In genomic region chr7:82501256-82501815, GRCh38 we compare ENCODE assay signal across 32 cellular contexts. TPM values are rescaled to one million over a fixed set of nuclear protein-coding genes. Genes with fewer than 3 reads are reported as not detected.
"Had no signal": no experiment of that assay in that cellular context is flagged by ENCODE, and none has a peak within 500 bp of the region (broad histone marks: within the 10 kb centered on the region; RNA-seq: fewer than 3 reads in every experiment).

No MANE protein-coding gene starts in this region.

- H3K36me3 ChIP-seq: breast epithelium, Peyer's patch had no signal

- H3K27me3 Mint-ChIP-seq: activated CD4-positive, alpha-beta T cell treated with anti-CD3 and anti-CD28 coated beads for 36 hours; activated CD4-positive, alpha-beta T cell treated with anti-CD3 and anti-CD28 coated beads, Interleukin-2, amount 10 ng/mL, durations not matched to agents 7 days and 5 days; activated naive CD4-positive, alpha-beta T cell treated with anti-CD3 and anti-CD28 coated beads, Interleukin-2, amount 50 U/mL, for 24 hours; activated naive CD8-positive, alpha-beta T cell treated with anti-CD3 and anti-CD28 coated beads, Interleukin-2, amount 10 ng/mL, durations not matched to agents 7 days and 5 days; activated T-cell treated with anti-CD3 and anti-CD28 coated beads, Interleukin-2, amount 50 U/mL, for 24 hours had no signal

- H3K27me3 ChIP-seq: body of pancreas, breast epithelium, Peyer's patch had no signal

- H3K9me3 ChIP-seq: body of pancreas, Peyer's patch had no signal

- H3K4me3 Mint-ChIP-seq: activated CD4-positive, alpha-beta T cell treated with anti-CD3 and anti-CD28 coated beads for 36 hours; activated CD4-positive, alpha-beta T cell treated with anti-CD3 and anti-CD28 coated beads, Interleukin-2, amount 10 ng/mL, durations not matched to agents 7 days and 5 days; activated CD8-positive, alpha-beta T cell treated with anti-CD3 and anti-CD28 coated beads, Interleukin-2, amount 10 ng/mL, durations not matched to agents 7 days and 5 days; activated naive CD4-positive, alpha-beta T cell treated with anti-CD3 and anti-CD28 coated beads, Interleukin-2, amount 50 U/mL, for 24 hours; activated naive CD8-positive, alpha-beta T cell treated with anti-CD3 and anti-CD28 coated beads, Interleukin-2, amount 10 ng/mL, durations not matched to agents 7 days and 5 days; activated T-cell treated with anti-CD3 and anti-CD28 coated beads, Interleukin-2, amount 50 U/mL, for 24 hours; T-helper 1 cell treated with Interleukin-12 subunit alpha and Interleukin-12 subunit beta and Interleukin-4 antibody, amounts not matched to agents 30 μg/mL and 1 μg/mL, for 36 hours; T-helper 2 cell treated with Interferon-gamma antibody and Interleukin-4, amounts not matched to agents 5 μg/mL and 100 μg/mL, for 36 hours; WTC11 had no signal

- H3K27ac ChIP-seq: body of pancreas, breast epithelium, Peyer's patch had no signal

- H3K36me3 Mint-ChIP-seq: activated naive CD4-positive, alpha-beta T cell treated with anti-CD3 and anti-CD28 coated beads, Interleukin-2, amount 50 U/mL, for 24 hours; activated naive CD8-positive, alpha-beta T cell treated with anti-CD3 and anti-CD28 coated beads, Interleukin-2, amount 10 ng/mL, durations not matched to agents 7 days and 5 days had no signal

- H3K4me1 ChIP-seq: body of pancreas, breast epithelium, Peyer's patch had no signal

- DNase-seq: activated CD4-positive, alpha-beta T cell treated with anti-CD3 and anti-CD28 coated beads for 36 hours; activated CD4-positive, alpha-beta T cell treated with anti-CD3 and anti-CD28 coated beads, Interleukin-2, amount 10 ng/mL, durations not matched to agents 7 days and 5 days; activated CD4-positive, alpha-beta T cell treated with anti-CD3 and anti-CD28 coated beads, Interleukin-2, amount 50 U/mL, for 48 hours; activated CD8-positive, alpha-beta T cell treated with anti-CD3 and anti-CD28 coated beads, Interleukin-2, amount 10 ng/mL, durations not matched to agents 7 days and 5 days; activated gamma-delta T cell; activated naive CD4-positive, alpha-beta T cell treated with Interleukin-2 at 50 U/mL for 16 hours; activated naive CD8-positive, alpha-beta T cell treated with anti-CD3 and anti-CD28 coated beads, Interleukin-2, amount 10 ng/mL, durations not matched to agents 7 days and 5 days; activated T-cell treated with anti-CD3 and anti-CD28 coated beads, Interleukin-2, amount 50 U/mL, for 24 hours; body of pancreas; NCI-H1048; NCI-H1105 treated with DMSO at 0.1 percent for 48 hours; NCI-H1436; NCI-H1694; NCI-H1930; NCI-H2081 treated with DMSO at 0.1 percent for 48 hours; NCI-H226; NCI-H524 treated with DMSO at 0.1 percent for 48 hours; NCI-H748 treated with DMSO at 0.1 percent for 48 hours; NK-92 treated with Interleukin-12 subunit alpha and Interleukin-12 subunit beta, amount 100 ng/mL, for 24 hours; PC-3; Peyer's patch; Right ventricle myocardium superior had no signal

- H3K4me3 ChIP-seq: body of pancreas, breast epithelium, Peyer's patch had no signal

- H3K4me1 Mint-ChIP-seq: activated CD4-positive, alpha-beta T cell treated with anti-CD3 and anti-CD28 coated beads for 36 hours; activated CD4-positive, alpha-beta T cell treated with anti-CD3 and anti-CD28 coated beads, Interleukin-2, amount 10 ng/mL, durations not matched to agents 7 days and 5 days; activated naive CD4-positive, alpha-beta T cell treated with anti-CD3 and anti-CD28 coated beads, Interleukin-2, amount 50 U/mL, for 24 hours; activated naive CD8-positive, alpha-beta T cell treated with anti-CD3 and anti-CD28 coated beads, Interleukin-2, amount 10 ng/mL, durations not matched to agents 7 days and 5 days had no signal

- ATAC-seq: activated CD4-positive, alpha-beta T cell treated with anti-CD3 and anti-CD28 coated beads for 36 hours; activated CD4-positive, CD25-positive, alpha-beta regulatory T cell treated with anti-CD3 and anti-CD28 coated beads, Interleukin-2, amount 50 U/mL, for 24 hours; activated CD8-positive, alpha-beta T cell treated with anti-CD3 and anti-CD28 coated beads, Interleukin-2, amount 10 ng/mL, durations not matched to agents 7 days and 5 days; body of pancreas; PC-3; WTC11 had no signal

- FAIRE-seq: astrocyte, TTC549 had no signal

- H3K27ac Mint-ChIP-seq: activated CD4-positive, alpha-beta T cell treated with anti-CD3 and anti-CD28 coated beads for 36 hours; activated CD4-positive, alpha-beta T cell treated with anti-CD3 and anti-CD28 coated beads, Interleukin-2, amount 10 ng/mL, durations not matched to agents 7 days and 5 days; activated CD8-positive, alpha-beta T cell treated with anti-CD3 and anti-CD28 coated beads, Interleukin-2, amount 10 ng/mL, durations not matched to agents 7 days and 5 days; activated naive CD4-positive, alpha-beta T cell treated with anti-CD3 and anti-CD28 coated beads, Interleukin-2, amount 50 U/mL, for 24 hours; activated naive CD8-positive, alpha-beta T cell treated with anti-CD3 and anti-CD28 coated beads, Interleukin-2, amount 10 ng/mL, durations not matched to agents 7 days and 5 days; activated T-cell treated with anti-CD3 and anti-CD28 coated beads, Interleukin-2, amount 50 U/mL, for 24 hours; activated T-helper 2 cell treated with anti-CD3 and anti-CD28 coated beads, Interferon-gamma antibody, Interleukin-2, Interleukin-4, amounts not matched to agents 10 μg/mL and 5 μg/mL and 100 μg/mL, durations not matched to agents 14 hours and 24 hours and 36 hours; T-helper 1 cell treated with Interleukin-12 subunit alpha and Interleukin-12 subunit beta and Interleukin-4 antibody, amounts not matched to agents 30 μg/mL and 1 μg/mL, for 36 hours; T-helper 2 cell treated with Interferon-gamma antibody and Interleukin-4, amounts not matched to agents 5 μg/mL and 100 μg/mL, for 36 hours had no signal

RNA-seq across cellular contexts. Expression of gene CACNA2D1, which starts 57.8 kb away (rescaled TPM):
- total RNA-seq: activated CD4-positive, alpha-beta T cell treated with anti-CD3 and anti-CD28 coated beads for 36 hours; activated CD4-positive, alpha-beta T cell treated with anti-CD3 and anti-CD28 coated beads, Interleukin-2, amount 10 ng/mL, durations not matched to agents 7 days and 5 days; activated CD8-positive, alpha-beta T cell treated with anti-CD3 and anti-CD28 coated beads, Interleukin-2, amount 10 ng/mL, durations not matched to agents 7 days and 5 days; activated naive CD8-positive, alpha-beta T cell treated with anti-CD3 and anti-CD28 coated beads, Interleukin-2, amount 10 ng/mL, durations not matched to agents 7 days and 5 days; activated T-helper 2 cell treated with anti-CD3 and anti-CD28 coated beads, Interferon-gamma antibody, Interleukin-2, Interleukin-4, amounts not matched to agents 10 μg/mL and 5 μg/mL and 100 μg/mL, durations not matched to agents 14 hours and 24 hours and 36 hours; MCF 10A had no signal
